ENCODE assay signal across 1 cellular context in the genomic region with DNA sequence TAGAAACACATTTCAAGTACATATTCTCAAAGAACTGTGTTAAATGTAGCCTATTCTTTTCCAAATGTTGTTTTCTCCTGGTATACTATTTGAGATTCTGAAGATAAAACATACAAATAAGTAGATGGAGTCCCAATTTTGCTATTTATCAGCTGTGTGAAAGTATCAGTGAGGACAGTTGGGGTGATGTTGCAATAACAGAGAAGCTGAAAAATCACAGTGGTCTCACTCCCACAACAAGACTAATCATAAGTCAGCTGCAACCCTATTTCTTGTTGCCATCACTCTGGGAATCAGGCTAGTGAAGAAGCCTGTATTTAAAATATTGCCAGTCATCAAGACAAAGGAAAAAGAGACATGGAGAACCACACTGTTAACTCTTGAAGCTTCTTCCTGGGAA.
TF ChIP-seq lines count a peak whose summit lies in the region.

No MANE protein-coding gene starts in this region.

TF ChIP-seq in HepG2, 621 proteins besides CTCF, POLR2A, EP300 and RAD21:
- TF ChIP-seq CEBPB (IDR thresholded peaks at IDR 0.05; ENCODE audit: borderline replicate concordance, low read depth, low read length) (peak; percentile 44; the same call in 1 of the 2 replicates), SP2 (CRISPR knock-in tag; IDR thresholded peaks at IDR 0.05) (no peak)
TF ChIP-seq in HepG2: peak in this region for 1.
